25 cellular contexts compared by ENCODE assay signal in genomic region chr3:78802588-78802930, GRCh38.
"Had no signal": no experiment of that assay in that cellular context is flagged by ENCODE, and none has a peak within 500 bp of the region (broad histone marks: within the 10 kb centered on the region; RNA-seq: fewer than 3 reads in every experiment).

No MANE protein-coding gene starts in this region.

- DNase-seq: dorsolateral prefrontal cortex; effector CD4-positive, alpha-beta T cell; heart left ventricle; kidney; naive thymus-derived CD4-positive, alpha-beta T cell; nephron progenitor cell; nucleus accumbens; right cardiac atrium; stimulated activated CD4-positive, alpha-beta T cell treated with anti-CD3 and anti-CD28 coated beads, Interleukin-15, amount 100 ng/mL, for 24 hours; stimulated activated CD4-positive, alpha-beta T cell treated with anti-CD3 and anti-CD28 coated beads, Interleukin-2, amount 100 ng/mL, for 48 hours; stimulated activated naive B cell treated with anti-CD40 and anti-IgM and Interleukin-4, amounts not matched to agents 10 μg/mL and 1 μg/mL and 100 μg/mL, for 72 hours; transverse colon; upper lobe of right lung; uterus had no signal

- H3K27ac Mint-ChIP-seq: memory B cell; naive thymus-derived CD4-positive, alpha-beta T cell; stimulated activated naive B cell treated with anti-CD40 and anti-IgM and Interleukin-4, amounts not matched to agents 10 μg/mL and 1 μg/mL and 100 μg/mL, for 72 hours; stimulated activated naive CD8-positive, alpha-beta T cell treated with anti-CD3 and anti-CD28 coated beads, Interleukin-15, Interleukin-2, amounts not matched to agents 100 ng/mL and 50 ng/mL, for 24 hours had no signal

- H3K27me3 Mint-ChIP-seq: memory B cell; naive thymus-derived CD4-positive, alpha-beta T cell; stimulated activated naive B cell treated with anti-CD40 and anti-IgM and Interleukin-4, amounts not matched to agents 10 μg/mL and 1 μg/mL and 100 μg/mL, for 72 hours; stimulated activated naive CD8-positive, alpha-beta T cell treated with anti-CD3 and anti-CD28 coated beads, Interleukin-15, Interleukin-2, amounts not matched to agents 100 ng/mL and 50 ng/mL, for 24 hours had no signal

- H3K4me3 ChIP-seq: dorsolateral prefrontal cortex, gastroesophageal sphincter, heart left ventricle, hepatocyte, lung, prostate gland, skin epidermis, suprapubic skin, transverse colon, upper lobe of right lung, uterus had no signal

- H3K27me3 ChIP-seq: dorsolateral prefrontal cortex, gastroesophageal sphincter, heart left ventricle, hepatocyte, suprapubic skin, transverse colon, upper lobe of right lung, uterus had no signal

- H3K36me3 ChIP-seq: gastroesophageal sphincter, heart left ventricle, prostate gland, suprapubic skin, transverse colon, upper lobe of right lung, uterus had no signal

- H3K4me1 ChIP-seq: prostate gland, upper lobe of right lung, uterus had no signal

- ATAC-seq: esophagus mucosa; gastroesophageal sphincter; heart left ventricle; left lobe of liver; naive thymus-derived CD4-positive, alpha-beta T cell; right cardiac atrium; stimulated activated naive B cell treated with anti-CD40 and anti-IgM and Interleukin-4, amounts not matched to agents 10 μg/mL and 1 μg/mL and 100 μg/mL, for 72 hours; upper lobe of right lung had no signal

- H3K4me3 Mint-ChIP-seq: memory B cell; naive thymus-derived CD4-positive, alpha-beta T cell; nephron progenitor cell; stimulated activated naive B cell treated with anti-CD40 and anti-IgM and Interleukin-4, amounts not matched to agents 10 μg/mL and 1 μg/mL and 100 μg/mL, for 72 hours; stimulated activated naive CD8-positive, alpha-beta T cell treated with anti-CD3 and anti-CD28 coated beads, Interleukin-15, Interleukin-2, amounts not matched to agents 100 ng/mL and 50 ng/mL, for 24 hours had no signal

- H3K4me2 ChIP-seq: hepatocyte had no signal

- H3K36me3 Mint-ChIP-seq: memory B cell; stimulated activated naive B cell treated with anti-CD40 and anti-IgM and Interleukin-4, amounts not matched to agents 10 μg/mL and 1 μg/mL and 100 μg/mL, for 72 hours had no signal

- H3K4me1 Mint-ChIP-seq: naive thymus-derived CD4-positive, alpha-beta T cell; stimulated activated naive B cell treated with anti-CD40 and anti-IgM and Interleukin-4, amounts not matched to agents 10 μg/mL and 1 μg/mL and 100 μg/mL, for 72 hours had no signal

- H3K27ac ChIP-seq: dorsolateral prefrontal cortex, epithelial cell of prostate, gastroesophageal sphincter, heart left ventricle, hepatocyte, prostate gland, suprapubic skin, transverse colon, upper lobe of right lung, uterus had no signal

- H2AFZ ChIP-seq: hepatocyte had no signal

- H3K9me3 ChIP-seq: gastroesophageal sphincter, heart left ventricle, prostate gland, suprapubic skin, transverse colon, upper lobe of right lung, uterus had no signal

- H3K9me3 Mint-ChIP-seq: nephron progenitor cell had no signal
